1 cellular context compared by ENCODE assay signal in the genomic region with DNA sequence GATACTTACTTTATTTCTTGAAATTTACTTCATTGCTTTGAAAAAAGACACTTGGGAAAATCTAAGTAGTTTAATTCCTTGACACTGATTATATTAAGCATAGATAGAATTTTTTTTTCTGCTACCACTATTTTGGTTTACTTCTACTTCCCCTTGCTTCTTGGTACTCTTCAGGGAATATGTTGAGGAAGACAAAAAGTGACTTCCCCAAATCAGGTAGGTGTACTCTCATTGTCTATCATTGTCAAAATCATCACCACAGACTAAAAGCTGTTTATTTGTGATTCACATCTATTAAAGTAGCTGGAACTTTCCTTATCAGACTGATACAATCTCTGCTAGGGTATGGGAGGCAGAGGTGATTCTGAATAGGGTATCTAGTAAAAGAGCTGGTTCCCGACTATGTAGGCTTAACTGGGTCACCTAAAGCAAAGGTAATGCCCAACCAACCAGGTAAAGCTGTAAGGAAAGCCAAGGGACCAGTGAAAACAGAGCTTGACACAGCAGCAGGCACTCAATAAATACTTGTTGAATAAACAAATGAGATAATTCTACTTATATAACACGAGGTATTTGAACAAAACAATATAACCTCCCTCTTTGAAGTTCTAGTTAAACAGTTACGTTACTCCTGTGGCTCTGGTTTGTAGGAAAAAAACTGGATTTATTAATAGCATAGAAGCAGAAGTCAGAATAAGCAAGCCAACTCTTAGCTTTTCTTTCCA.
TF ChIP-seq lines count a peak whose summit lies in the region.

No MANE protein-coding gene starts in this region.

TF ChIP-seq in HepG2, 621 proteins besides CTCF, POLR2A, EP300 and RAD21 (continued from another document):
- TF ChIP-seq HMG20A (CRISPR knock-in tag; IDR thresholded peaks at IDR 0.05; ENCODE audit: borderline replicate concordance) (peak; percentile 33; the same call in 1 of the 2 replicates), RCOR2 (CRISPR knock-in tag; IDR thresholded peaks at IDR 0.05) (0 out of 2 replicates have a peak, but pooled peaks have one; percentile 15), RXRB (CRISPR knock-in tag; IDR thresholded peaks at IDR 0.05; ENCODE audit: borderline replicate concordance) (peak; percentile 61; the same call in 1 of the 2 replicates), HNF1A (IDR thresholded peaks at IDR 0.05; ENCODE audit: low read depth) (peak; percentile 52; the same call in 1 of the 2 replicates), HNF1A (CRISPR knock-in tag; IDR thresholded peaks at IDR 0.05; ENCODE audit: borderline replicate concordance) (peak; percentile 29; the same call in 1 of the 2 replicates), SATB2 (CRISPR knock-in tag; IDR thresholded peaks at IDR 0.05) (no peak), FOXA3 (CRISPR knock-in tag; IDR thresholded peaks at IDR 0.05) (peak; percentile 64; the same call in 1 of the 2 replicates), ZNF362 (CRISPR knock-in tag; IDR thresholded peaks at IDR 0.05; ENCODE audit: borderline replicate concordance) (peak; percentile 17; the same call in 1 of the 2 replicates), SAP130 (CRISPR knock-in tag; IDR thresholded peaks at IDR 0.05; ENCODE audit: low read depth) (0 out of 2 replicates have a peak, but pooled peaks have one; percentile 12), ARNTL (CRISPR knock-in tag; IDR thresholded peaks at IDR 0.05) (no peak), AHDC1 (CRISPR knock-in tag; IDR thresholded peaks at IDR 0.05; ENCODE audit: borderline replicate concordance) (peak; percentile 49; the same call in 1 of the 2 replicates), HOMEZ (CRISPR knock-in tag; IDR thresholded peaks at IDR 0.05; ENCODE audit: low read depth) (peak; percentile 71), FOXA1 (IDR thresholded peaks at IDR 0.05) (no peak), FOXA1 (CRISPR knock-in tag; IDR thresholded peaks at IDR 0.05) (peak; percentile 29; the same call in 1 of the 2 replicates), TCF7 (IDR thresholded peaks at IDR 0.05; ENCODE audit: low read depth) (peak; percentile 51; the same call in 1 of the 2 replicates), KDM6A (CRISPR knock-in tag; IDR thresholded peaks at IDR 0.05; ENCODE audit: low read depth) (0 out of 2 replicates have a peak, but pooled peaks have one; percentile 29), ATF7 (IDR thresholded peaks at IDR 0.05) (0 out of 2 replicates have a peak, but pooled peaks have one; percentile 2), ATF7 (CRISPR knock-in tag; IDR thresholded peaks at IDR 0.05) (no peak), MIXL1 (CRISPR knock-in tag; IDR thresholded peaks at IDR 0.05) (peak; percentile 56; the same call in 1 of the 2 replicates), SOX5 (CRISPR knock-in tag; IDR thresholded peaks at IDR 0.05; ENCODE audit: borderline replicate concordance) (peak; percentile 83; the same call in 1 of the 2 replicates), SOX6 (IDR thresholded peaks at IDR 0.05) (no peak), SOX6 (CRISPR knock-in tag; IDR thresholded peaks at IDR 0.05) (peak; percentile 74; the same call in 1 of the 2 replicates), BCL6 (CRISPR knock-in tag; IDR thresholded peaks at IDR 0.05) (no peak), FOXO1 (CRISPR knock-in tag; IDR thresholded peaks at IDR 0.05) (peak; percentile 11; the same call in 1 of the 2 replicates), NR2F6 (IDR thresholded peaks at IDR 0.05) (no peak), NR2F6 (CRISPR knock-in tag; IDR thresholded peaks at IDR 0.05) (no peak), RARA (CRISPR knock-in tag; IDR thresholded peaks at IDR 0.05) (0 out of 2 replicates have a peak, but pooled peaks have one; percentile 16), RNF2 (conservative IDR thresholded peaks at IDR 0.05; ENCODE audit: low read depth) (no peak)
- TF ChIP-seq, protein P1, sequence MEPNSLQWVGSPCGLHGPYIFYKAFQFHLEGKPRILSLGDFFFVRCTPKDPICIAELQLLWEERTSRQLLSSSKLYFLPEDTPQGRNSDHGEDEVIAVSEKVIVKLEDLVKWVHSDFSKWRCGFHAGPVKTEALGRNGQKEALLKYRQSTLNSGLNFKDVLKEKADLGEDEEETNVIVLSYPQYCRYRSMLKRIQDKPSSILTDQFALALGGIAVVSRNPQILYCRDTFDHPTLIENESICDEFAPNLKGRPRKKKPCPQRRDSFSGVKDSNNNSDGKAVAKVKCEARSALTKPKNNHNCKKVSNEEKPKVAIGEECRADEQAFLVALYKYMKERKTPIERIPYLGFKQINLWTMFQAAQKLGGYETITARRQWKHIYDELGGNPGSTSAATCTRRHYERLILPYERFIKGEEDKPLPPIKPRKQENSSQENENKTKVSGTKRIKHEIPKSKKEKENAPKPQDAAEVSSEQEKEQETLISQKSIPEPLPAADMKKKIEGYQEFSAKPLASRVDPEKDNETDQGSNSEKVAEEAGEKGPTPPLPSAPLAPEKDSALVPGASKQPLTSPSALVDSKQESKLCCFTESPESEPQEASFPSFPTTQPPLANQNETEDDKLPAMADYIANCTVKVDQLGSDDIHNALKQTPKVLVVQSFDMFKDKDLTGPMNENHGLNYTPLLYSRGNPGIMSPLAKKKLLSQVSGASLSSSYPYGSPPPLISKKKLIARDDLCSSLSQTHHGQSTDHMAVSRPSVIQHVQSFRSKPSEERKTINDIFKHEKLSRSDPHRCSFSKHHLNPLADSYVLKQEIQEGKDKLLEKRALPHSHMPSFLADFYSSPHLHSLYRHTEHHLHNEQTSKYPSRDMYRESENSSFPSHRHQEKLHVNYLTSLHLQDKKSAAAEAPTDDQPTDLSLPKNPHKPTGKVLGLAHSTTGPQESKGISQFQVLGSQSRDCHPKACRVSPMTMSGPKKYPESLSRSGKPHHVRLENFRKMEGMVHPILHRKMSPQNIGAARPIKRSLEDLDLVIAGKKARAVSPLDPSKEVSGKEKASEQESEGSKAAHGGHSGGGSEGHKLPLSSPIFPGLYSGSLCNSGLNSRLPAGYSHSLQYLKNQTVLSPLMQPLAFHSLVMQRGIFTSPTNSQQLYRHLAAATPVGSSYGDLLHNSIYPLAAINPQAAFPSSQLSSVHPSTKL (CRISPR knock-in tag; IDR thresholded peaks at IDR 0.05): peak; percentile 70
- TF ChIP-seq, protein P2, sequence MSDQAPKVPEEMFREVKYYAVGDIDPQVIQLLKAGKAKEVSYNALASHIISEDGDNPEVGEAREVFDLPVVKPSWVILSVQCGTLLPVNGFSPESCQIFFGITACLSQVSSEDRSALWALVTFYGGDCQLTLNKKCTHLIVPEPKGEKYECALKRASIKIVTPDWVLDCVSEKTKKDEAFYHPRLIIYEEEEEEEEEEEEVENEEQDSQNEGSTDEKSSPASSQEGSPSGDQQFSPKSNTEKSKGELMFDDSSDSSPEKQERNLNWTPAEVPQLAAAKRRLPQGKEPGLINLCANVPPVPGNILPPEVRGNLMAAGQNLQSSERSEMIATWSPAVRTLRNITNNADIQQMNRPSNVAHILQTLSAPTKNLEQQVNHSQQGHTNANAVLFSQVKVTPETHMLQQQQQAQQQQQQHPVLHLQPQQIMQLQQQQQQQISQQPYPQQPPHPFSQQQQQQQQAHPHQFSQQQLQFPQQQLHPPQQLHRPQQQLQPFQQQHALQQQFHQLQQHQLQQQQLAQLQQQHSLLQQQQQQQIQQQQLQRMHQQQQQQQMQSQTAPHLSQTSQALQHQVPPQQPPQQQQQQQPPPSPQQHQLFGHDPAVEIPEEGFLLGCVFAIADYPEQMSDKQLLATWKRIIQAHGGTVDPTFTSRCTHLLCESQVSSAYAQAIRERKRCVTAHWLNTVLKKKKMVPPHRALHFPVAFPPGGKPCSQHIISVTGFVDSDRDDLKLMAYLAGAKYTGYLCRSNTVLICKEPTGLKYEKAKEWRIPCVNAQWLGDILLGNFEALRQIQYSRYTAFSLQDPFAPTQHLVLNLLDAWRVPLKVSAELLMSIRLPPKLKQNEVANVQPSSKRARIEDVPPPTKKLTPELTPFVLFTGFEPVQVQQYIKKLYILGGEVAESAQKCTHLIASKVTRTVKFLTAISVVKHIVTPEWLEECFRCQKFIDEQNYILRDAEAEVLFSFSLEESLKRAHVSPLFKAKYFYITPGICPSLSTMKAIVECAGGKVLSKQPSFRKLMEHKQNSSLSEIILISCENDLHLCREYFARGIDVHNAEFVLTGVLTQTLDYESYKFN (CRISPR knock-in tag; conservative IDR thresholded peaks at IDR 0.05): peak; percentile 51
- TF ChIP-seq, protein P3, sequence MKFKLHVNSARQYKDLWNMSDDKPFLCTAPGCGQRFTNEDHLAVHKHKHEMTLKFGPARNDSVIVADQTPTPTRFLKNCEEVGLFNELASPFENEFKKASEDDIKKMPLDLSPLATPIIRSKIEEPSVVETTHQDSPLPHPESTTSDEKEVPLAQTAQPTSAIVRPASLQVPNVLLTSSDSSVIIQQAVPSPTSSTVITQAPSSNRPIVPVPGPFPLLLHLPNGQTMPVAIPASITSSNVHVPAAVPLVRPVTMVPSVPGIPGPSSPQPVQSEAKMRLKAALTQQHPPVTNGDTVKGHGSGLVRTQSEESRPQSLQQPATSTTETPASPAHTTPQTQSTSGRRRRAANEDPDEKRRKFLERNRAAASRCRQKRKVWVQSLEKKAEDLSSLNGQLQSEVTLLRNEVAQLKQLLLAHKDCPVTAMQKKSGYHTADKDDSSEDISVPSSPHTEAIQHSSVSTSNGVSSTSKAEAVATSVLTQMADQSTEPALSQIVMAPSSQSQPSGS (CRISPR knock-in tag; IDR thresholded peaks at IDR 0.05): peak; percentile 77
